Comparison of ENCODE assay signal across 1 cellular context in the genomic region with DNA sequence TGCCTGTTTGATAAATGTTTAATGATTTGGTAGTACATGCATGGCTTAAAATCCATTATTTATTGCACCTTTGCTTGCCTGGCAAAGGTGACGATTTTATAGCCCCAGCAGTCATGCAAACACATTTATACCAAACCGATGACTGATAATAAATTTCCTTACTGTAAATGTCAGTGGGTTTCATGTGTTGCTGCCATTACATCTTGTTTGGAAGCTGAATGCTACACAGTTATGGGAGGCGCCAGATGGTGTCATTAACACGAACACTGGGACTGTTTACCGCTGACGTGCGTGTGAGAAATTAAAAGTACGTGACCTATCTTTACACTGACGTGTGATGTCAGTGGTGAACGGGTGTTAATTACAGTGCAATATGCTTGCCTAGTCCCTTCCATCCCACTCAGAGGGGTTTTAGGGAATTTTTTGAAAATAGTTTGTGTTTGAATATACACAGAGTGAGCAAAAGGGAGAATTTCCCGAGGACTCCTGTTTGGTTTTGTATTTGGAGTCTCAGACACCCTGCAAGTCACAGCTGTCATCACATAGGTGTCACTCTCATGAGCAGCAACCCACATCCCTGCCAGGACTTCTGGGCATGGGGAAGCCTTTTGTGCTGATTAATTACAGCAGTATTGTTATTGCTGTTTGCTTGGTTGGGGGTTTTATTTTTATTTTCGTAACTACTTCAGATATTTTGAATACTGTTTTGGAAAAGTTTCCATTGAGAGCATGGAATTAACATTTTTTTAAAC.
TF ChIP-seq lines count a peak whose summit lies in the region.

No MANE protein-coding gene starts in this region.

TF ChIP-seq in HEK293, 187 proteins besides CTCF, POLR2A, EP300 and RAD21 (continued from another document and continues in another):
- TF ChIP-seq MEIS1 (CRISPR knock-in tag; IDR thresholded peaks at IDR 0.05; ENCODE audit: borderline replicate concordance) (no peak), ZNF221 (tag by site-specific recombination; IDR thresholded peaks at IDR 0.05; ENCODE audit: borderline replicate concordance) (no peak), ZNF777 (tag by site-specific recombination; IDR thresholded peaks at IDR 0.05; ENCODE audit: borderline replicate concordance) (no peak), ZNF416 (tag by site-specific recombination; IDR thresholded peaks at IDR 0.05) (no peak), SETDB1 (IDR thresholded peaks at IDR 0.05; ENCODE audit: insufficient read length, low read length) (no peak), ZNF626 (tag by site-specific recombination; IDR thresholded peaks at IDR 0.05) (no peak), ZNF670 (tag by site-specific recombination; IDR thresholded peaks at IDR 0.05; ENCODE audit: low read depth) (no peak), ZFP3 (tag by site-specific recombination; IDR thresholded peaks at IDR 0.05; ENCODE audit: low read depth) (no peak), ZFHX2 (tag by site-specific recombination; conservative IDR thresholded peaks at IDR 0.05) (peak; percentile 33; the same call in 1 of the 2 replicates), HOXD13 (CRISPR knock-in tag; IDR thresholded peaks at IDR 0.05; ENCODE audit: borderline replicate concordance) (no peak), MZF1 (tag by site-specific recombination; IDR thresholded peaks at IDR 0.05; ENCODE audit: borderline replicate concordance) (no peak; the same call in 1 of the 2 replicates), ZNF654 (tag by site-specific recombination; IDR thresholded peaks at IDR 0.05; ENCODE audit: low read depth) (0 out of 2 replicates have a peak, but pooled peaks have one; percentile 9), ZNF19 (tag by site-specific recombination; IDR thresholded peaks at IDR 0.05; ENCODE audit: low read depth) (peak; percentile 84; the same call in 1 of the 2 replicates), ZNF2 (tag by site-specific recombination; IDR thresholded peaks at IDR 0.05) (peak; percentile 71), ZNF335 (tag by site-specific recombination; conservative IDR thresholded peaks at IDR 0.05) (0 out of 2 replicates have a peak, but pooled peaks have one; percentile 29), ZNF660 (tag by site-specific recombination; IDR thresholded peaks at IDR 0.05) (peak; percentile 43; the same call in 1 of the 2 replicates), ZNF16 (tag by site-specific recombination; IDR thresholded peaks at IDR 0.05; ENCODE audit: low read depth) (no peak), ZNF274 (IDR thresholded peaks at IDR 0.05; ENCODE audit: low read length) (no peak), ZNF274 (tag by site-specific recombination; IDR thresholded peaks at IDR 0.05; ENCODE audit: borderline replicate concordance) (no peak), ZNF549 (tag by site-specific recombination; IDR thresholded peaks at IDR 0.05) (no peak), ZNF677 (tag by site-specific recombination; IDR thresholded peaks at IDR 0.05) (no peak), ZNF175 (tag by site-specific recombination; IDR thresholded peaks at IDR 0.05) (no peak), ZFP37 (tag by site-specific recombination; IDR thresholded peaks at IDR 0.05) (no peak), ZNF292 (tag by site-specific recombination; IDR thresholded peaks at IDR 0.05; ENCODE audit: borderline replicate concordance, low read depth) (no peak), KLF8 (tag by site-specific recombination; IDR thresholded peaks at IDR 0.05) (peak; percentile 73), ZNF121 (tag by site-specific recombination; IDR thresholded peaks at IDR 0.05) (no peak), ZEB2 (tag by site-specific recombination; IDR thresholded peaks at IDR 0.05) (peak; percentile 97; the same call in 1 of the 2 replicates), ZNF792 (tag by site-specific recombination; IDR thresholded peaks at IDR 0.05) (no peak), SP7 (tag by site-specific recombination; IDR thresholded peaks at IDR 0.05) (peak; percentile 100), ZNF501 (tag by site-specific recombination; IDR thresholded peaks at IDR 0.05) (no peak), ZNF211 (tag by site-specific recombination; IDR thresholded peaks at IDR 0.05; ENCODE audit: low read depth) (no peak), IKZF3 (tag by site-specific recombination; IDR thresholded peaks at IDR 0.05) (peak; percentile 98), ZNF530 (tag by site-specific recombination; IDR thresholded peaks at IDR 0.05; ENCODE audit: low read depth) (no peak), GLI2 (tag by site-specific recombination; IDR thresholded peaks at IDR 0.05; ENCODE audit: borderline replicate concordance, low read depth) (peak; percentile 96), ZNF174 (tag by site-specific recombination; IDR thresholded peaks at IDR 0.05) (no peak), ZNF223 (tag by site-specific recombination; IDR thresholded peaks at IDR 0.05) (no peak), ZNF544 (tag by site-specific recombination; IDR thresholded peaks at IDR 0.05) (no peak), ZBTB1 (tag by site-specific recombination; IDR thresholded peaks at IDR 0.05) (peak; percentile 79; the same call in 1 of the 2 replicates), ZSCAN23 (tag by site-specific recombination; IDR thresholded peaks at IDR 0.05) (peak; percentile 88), ZBTB21 (tag by site-specific recombination; IDR thresholded peaks at IDR 0.05) (peak; percentile 92), ZNF830 (tag by site-specific recombination; IDR thresholded peaks at IDR 0.05; ENCODE audit: low read depth) (no peak), PRDM1 (tag by site-specific recombination; IDR thresholded peaks at IDR 0.05) (no peak)
- TF ChIP-seq, protein P1, sequence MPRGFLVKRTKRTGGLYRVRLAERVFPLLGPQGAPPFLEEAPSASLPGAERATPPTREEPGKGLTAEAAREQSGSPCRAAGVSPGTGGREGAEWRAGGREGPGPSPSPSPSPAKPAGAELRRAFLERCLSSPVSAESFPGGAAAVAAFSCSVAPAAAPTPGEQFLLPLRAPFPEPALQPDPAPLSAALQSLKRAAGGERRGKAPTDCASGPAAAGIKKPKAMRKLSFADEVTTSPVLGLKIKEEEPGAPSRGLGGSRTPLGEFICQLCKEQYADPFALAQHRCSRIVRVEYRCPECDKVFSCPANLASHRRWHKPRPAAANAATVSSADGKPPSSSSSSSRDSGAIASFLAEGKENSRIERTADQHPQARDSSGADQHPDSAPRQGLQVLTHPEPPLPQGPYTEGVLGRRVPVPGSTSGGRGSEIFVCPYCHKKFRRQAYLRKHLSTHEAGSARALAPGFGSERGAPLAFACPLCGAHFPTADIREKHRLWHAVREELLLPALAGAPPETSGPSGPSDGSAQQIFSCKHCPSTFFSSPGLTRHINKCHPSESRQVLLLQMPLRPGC (tag by site-specific recombination; IDR thresholded peaks at IDR 0.05) = peak; percentile 96
- TF ChIP-seq, protein P2, sequence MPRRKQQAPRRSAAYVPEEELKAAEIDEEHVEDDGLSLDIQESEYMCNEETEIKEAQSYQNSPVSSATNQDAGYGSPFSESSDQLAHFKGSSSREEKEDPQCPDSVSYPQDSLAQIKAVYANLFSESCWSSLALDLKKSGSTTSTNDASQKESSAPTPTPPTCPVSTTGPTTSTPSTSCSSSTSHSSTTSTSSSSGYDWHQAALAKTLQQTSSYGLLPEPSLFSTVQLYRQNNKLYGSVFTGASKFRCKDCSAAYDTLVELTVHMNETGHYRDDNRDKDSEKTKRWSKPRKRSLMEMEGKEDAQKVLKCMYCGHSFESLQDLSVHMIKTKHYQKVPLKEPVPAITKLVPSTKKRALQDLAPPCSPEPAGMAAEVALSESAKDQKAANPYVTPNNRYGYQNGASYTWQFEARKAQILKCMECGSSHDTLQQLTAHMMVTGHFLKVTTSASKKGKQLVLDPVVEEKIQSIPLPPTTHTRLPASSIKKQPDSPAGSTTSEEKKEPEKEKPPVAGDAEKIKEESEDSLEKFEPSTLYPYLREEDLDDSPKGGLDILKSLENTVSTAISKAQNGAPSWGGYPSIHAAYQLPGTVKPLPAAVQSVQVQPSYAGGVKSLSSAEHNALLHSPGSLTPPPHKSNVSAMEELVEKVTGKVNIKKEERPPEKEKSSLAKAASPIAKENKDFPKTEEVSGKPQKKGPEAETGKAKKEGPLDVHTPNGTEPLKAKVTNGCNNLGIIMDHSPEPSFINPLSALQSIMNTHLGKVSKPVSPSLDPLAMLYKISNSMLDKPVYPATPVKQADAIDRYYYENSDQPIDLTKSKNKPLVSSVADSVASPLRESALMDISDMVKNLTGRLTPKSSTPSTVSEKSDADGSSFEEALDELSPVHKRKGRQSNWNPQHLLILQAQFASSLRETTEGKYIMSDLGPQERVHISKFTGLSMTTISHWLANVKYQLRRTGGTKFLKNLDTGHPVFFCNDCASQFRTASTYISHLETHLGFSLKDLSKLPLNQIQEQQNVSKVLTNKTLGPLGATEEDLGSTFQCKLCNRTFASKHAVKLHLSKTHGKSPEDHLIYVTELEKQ (tag by site-specific recombination; IDR thresholded peaks at IDR 0.05; ENCODE audit: borderline replicate concordance) = peak; percentile 92
- TF ChIP-seq, protein P3, sequence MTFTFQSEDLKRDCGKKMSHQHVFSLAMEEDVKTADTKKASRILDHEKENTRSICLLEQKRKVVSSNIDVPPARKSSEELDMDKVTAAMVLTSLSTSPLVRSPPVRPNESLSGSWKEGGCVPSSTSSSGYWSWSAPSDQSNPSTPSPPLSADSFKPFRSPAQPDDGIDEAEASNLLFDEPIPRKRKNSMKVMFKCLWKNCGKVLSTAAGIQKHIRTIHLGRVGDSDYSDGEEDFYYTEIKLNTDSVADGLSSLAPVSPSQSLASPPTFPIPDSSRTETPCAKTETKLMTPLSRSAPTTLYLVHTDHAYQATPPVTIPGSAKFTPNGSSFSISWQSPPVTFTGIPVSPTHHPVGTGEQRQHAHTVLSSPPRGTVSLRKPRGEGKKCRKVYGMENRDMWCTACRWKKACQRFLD (tag by site-specific recombination; IDR thresholded peaks at IDR 0.05) = no peak
- TF ChIP-seq, protein P4, sequence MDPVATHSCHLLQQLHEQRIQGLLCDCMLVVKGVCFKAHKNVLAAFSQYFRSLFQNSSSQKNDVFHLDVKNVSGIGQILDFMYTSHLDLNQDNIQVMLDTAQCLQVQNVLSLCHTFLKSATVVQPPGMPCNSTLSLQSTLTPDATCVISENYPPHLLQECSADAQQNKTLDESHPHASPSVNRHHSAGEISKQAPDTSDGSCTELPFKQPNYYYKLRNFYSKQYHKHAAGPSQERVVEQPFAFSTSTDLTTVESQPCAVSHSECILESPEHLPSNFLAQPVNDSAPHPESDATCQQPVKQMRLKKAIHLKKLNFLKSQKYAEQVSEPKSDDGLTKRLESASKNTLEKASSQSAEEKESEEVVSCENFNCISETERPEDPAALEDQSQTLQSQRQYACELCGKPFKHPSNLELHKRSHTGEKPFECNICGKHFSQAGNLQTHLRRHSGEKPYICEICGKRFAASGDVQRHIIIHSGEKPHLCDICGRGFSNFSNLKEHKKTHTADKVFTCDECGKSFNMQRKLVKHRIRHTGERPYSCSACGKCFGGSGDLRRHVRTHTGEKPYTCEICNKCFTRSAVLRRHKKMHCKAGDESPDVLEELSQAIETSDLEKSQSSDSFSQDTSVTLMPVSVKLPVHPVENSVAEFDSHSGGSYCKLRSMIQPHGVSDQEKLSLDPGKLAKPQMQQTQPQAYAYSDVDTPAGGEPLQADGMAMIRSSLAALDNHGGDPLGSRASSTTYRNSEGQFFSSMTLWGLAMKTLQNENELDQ (tag by site-specific recombination; IDR thresholded peaks at IDR 0.05; ENCODE audit: low read depth) = no peak
- TF ChIP-seq, protein P5, sequence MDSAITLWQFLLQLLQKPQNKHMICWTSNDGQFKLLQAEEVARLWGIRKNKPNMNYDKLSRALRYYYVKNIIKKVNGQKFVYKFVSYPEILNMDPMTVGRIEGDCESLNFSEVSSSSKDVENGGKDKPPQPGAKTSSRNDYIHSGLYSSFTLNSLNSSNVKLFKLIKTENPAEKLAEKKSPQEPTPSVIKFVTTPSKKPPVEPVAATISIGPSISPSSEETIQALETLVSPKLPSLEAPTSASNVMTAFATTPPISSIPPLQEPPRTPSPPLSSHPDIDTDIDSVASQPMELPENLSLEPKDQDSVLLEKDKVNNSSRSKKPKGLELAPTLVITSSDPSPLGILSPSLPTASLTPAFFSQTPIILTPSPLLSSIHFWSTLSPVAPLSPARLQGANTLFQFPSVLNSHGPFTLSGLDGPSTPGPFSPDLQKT (IDR thresholded peaks at IDR 0.05; ENCODE audit: borderline replicate concordance, low read depth, low read length) = no peak
- TF ChIP-seq, protein P6, sequence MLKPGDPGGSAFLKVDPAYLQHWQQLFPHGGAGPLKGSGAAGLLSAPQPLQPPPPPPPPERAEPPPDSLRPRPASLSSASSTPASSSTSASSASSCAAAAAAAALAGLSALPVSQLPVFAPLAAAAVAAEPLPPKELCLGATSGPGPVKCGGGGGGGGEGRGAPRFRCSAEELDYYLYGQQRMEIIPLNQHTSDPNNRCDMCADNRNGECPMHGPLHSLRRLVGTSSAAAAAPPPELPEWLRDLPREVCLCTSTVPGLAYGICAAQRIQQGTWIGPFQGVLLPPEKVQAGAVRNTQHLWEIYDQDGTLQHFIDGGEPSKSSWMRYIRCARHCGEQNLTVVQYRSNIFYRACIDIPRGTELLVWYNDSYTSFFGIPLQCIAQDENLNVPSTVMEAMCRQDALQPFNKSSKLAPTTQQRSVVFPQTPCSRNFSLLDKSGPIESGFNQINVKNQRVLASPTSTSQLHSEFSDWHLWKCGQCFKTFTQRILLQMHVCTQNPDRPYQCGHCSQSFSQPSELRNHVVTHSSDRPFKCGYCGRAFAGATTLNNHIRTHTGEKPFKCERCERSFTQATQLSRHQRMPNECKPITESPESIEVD (tag by site-specific recombination; IDR thresholded peaks at IDR 0.05) = peak; percentile 100
- TF ChIP-seq, protein P7, sequence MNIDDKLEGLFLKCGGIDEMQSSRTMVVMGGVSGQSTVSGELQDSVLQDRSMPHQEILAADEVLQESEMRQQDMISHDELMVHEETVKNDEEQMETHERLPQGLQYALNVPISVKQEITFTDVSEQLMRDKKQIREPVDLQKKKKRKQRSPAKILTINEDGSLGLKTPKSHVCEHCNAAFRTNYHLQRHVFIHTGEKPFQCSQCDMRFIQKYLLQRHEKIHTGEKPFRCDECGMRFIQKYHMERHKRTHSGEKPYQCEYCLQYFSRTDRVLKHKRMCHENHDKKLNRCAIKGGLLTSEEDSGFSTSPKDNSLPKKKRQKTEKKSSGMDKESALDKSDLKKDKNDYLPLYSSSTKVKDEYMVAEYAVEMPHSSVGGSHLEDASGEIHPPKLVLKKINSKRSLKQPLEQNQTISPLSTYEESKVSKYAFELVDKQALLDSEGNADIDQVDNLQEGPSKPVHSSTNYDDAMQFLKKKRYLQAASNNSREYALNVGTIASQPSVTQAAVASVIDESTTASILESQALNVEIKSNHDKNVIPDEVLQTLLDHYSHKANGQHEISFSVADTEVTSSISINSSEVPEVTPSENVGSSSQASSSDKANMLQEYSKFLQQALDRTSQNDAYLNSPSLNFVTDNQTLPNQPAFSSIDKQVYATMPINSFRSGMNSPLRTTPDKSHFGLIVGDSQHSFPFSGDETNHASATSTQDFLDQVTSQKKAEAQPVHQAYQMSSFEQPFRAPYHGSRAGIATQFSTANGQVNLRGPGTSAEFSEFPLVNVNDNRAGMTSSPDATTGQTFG (tag by site-specific recombination; IDR thresholded peaks at IDR 0.05; ENCODE audit: borderline replicate concordance) = no peak
- TF ChIP-seq, protein P8, sequence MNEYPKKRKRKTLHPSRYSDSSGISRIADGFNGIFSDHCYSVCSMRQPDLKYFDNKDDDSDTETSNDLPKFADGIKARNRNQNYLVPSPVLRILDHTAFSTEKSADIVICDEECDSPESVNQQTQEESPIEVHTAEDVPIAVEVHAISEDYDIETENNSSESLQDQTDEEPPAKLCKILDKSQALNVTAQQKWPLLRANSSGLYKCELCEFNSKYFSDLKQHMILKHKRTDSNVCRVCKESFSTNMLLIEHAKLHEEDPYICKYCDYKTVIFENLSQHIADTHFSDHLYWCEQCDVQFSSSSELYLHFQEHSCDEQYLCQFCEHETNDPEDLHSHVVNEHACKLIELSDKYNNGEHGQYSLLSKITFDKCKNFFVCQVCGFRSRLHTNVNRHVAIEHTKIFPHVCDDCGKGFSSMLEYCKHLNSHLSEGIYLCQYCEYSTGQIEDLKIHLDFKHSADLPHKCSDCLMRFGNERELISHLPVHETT (tag by site-specific recombination; IDR thresholded peaks at IDR 0.05) = peak; percentile 93
